In the genomic region with DNA sequence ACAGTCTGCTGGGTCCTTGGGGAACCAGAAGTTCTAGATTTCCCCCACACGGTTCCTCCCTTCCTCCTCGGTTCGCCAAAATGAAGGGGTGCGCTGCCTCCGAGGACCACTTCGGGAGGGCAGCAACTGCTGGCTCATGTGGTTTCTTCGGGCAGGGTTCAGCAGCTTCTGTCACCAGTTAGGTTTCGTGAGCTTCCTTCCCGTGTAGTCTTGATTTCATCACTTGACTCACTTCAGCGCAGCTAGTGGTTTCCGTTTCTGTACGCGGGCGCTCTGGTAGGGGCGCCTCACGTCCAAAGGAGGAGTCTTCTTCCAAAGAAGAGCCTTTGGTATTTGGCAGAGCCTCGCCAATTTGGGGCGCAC, we compare ENCODE assay signal across 8 cellular contexts. TPM values are rescaled to one million over a fixed set of nuclear protein-coding genes. Genes with fewer than 3 reads are reported as not detected.
DNase-seq lines count a peak whose midpoint lies in the region; ATAC-seq, FAIRE-seq and TF ChIP-seq lines count a peak whose summit lies in the region.

No MANE protein-coding gene starts in this region.

- TF ChIP-seq RAD21 in HepG2 (CRISPR knock-in tag; IDR thresholded peaks at IDR 0.05): no peak

- no peaks in the 10 kb centered on the region for H3K9me2 ChIP-seq in DOHH2 (replicated peaks; ENCODE audit: control insufficient read depth, low read length)

- no peak for TF ChIP-seq CTCF in DOHH2 (IDR thresholded peaks at IDR 0.05; ENCODE audit: low read depth, low read length, poor library complexity, severe bottlenecking)
- TF ChIP-seq CTCF in choroid plexus epithelial cell (conservative IDR thresholded peaks at IDR 0.05; ENCODE audit: low read depth, low read length): no peak
- TF ChIP-seq CTCF in HepG2 (CRISPR knock-in tag; IDR thresholded peaks at IDR 0.05): no peak

- no peak for FAIRE-seq in HepG2 (lab: Jason Lieb, UNC)

- H3K79me2 ChIP-seq in DOHH2 (ENCODE audit: control insufficient read depth, low read length) (no peaks in the 10 kb centered on the region), HepG2 (ENCODE audit: insufficient read depth, low read length) (no peaks in the 10 kb centered on the region)

- DNase-seq in UCSD-AML1 (lab: John Stamatoyannopoulos, UW; ENCODE audit: unreplicated experiment) (peak; percentile 46), choroid plexus epithelial cell (ENCODE audit: low read depth) (peak; percentile 55), HepG2 (ENCODE audit: low spot score) (no peak), putamen (ENCODE audit: low spot score) (no peak)
- peak; percentile 14 for DNase-seq in stimulated activated CD8-positive, alpha-beta memory T cell treated with anti-CD3 and anti-CD28 coated beads, Interleukin-12 subunit alpha, Interleukin-12 subunit beta, amount 100 ng/mL, for 1 hour (ENCODE audit: low read depth)

- in situ Hi-C loops in HepG2 (cut with HindIII; ENCODE audit: extremely low pct_ligation_motif_present, low pct_unique_long_range_greater_than_20kb): no loop called here

- H3K27me3 ChIP-seq in DOHH2 (ENCODE audit: control insufficient read depth, low read length) (peaks cover 17% of the 10 kb centered on the region), HUES48 (ENCODE audit: control insufficient read depth, insufficient read depth, low read length) (no peaks in the 10 kb centered on the region), HepG2 (ENCODE audit: control insufficient read depth in 1 of 2, insufficient read depth in 2 of 2, low read length in 2 of 2) (peaks cover 14 to 38% of the 10 kb centered on the region in 2 experiments; a peak in 4 of 5 replicates)

- no peak for TF ChIP-seq POLR2A in HepG2 (IDR thresholded peaks at IDR 0.05; ENCODE audit: insufficient read depth in 1 of 2, low read depth in 2 of 2, low read length in 2 of 2)

- intact Hi-C loops in HepG2 (cut with micrococcal nuclease; ENCODE audit: unreplicated experiment): no loop called here

- H3K36me3 ChIP-seq in DOHH2 (ENCODE audit: control insufficient read depth, low read length): no peaks in the 10 kb centered on the region
- H3K36me3 ChIP-seq in HUES48 (ENCODE audit: control insufficient read depth, insufficient read depth, low read length): peaks cover 20% of the 10 kb centered on the region; the same call in 1 of the 2 replicates
- H3K36me3 ChIP-seq in HepG2 (replicated peaks in 1 of 2; ENCODE audit: control insufficient read depth in 1 of 2, insufficient read depth in 2 of 2, low read length in 2 of 2): no peaks in the 10 kb centered on the region

- H3K4me3 ChIP-seq in DOHH2 (ENCODE audit: low read length) (peak overlapping the region; percentile 74), HUES48 (ENCODE audit: low read depth, low read length) (peak overlapping the region; percentile 84), choroid plexus epithelial cell (ENCODE audit: low read depth, low read length) (peak overlapping the region; percentile 57), HepG2 (replicated peaks in 1 of 3; ENCODE audit: insufficient read depth in 1 of 3, low read depth in 2 of 3, low read length in 3 of 3) (peak overlapping the region in 1 of 3 experiments; percentile 56; a peak in 2 of 6 replicates)

- H3K4me2 ChIP-seq in DOHH2 (ENCODE audit: low read length) (peak overlapping the region; percentile 73), HepG2 (ENCODE audit: low read depth, low read length) (peak overlapping the region; percentile 66)

- no peak overlapping the region for H2AFZ ChIP-seq in HepG2 (ENCODE audit: low read length)

- POLR2A ChIA-PET in HepG2 (lab: Yijun Ruan, JAX): no interaction called here

- H3K27ac ChIP-seq in DOHH2 (ENCODE audit: low read depth, low read length): no peak overlapping the region
- no peak overlapping the region for H3K27ac ChIP-seq in HUES48 (ENCODE audit: low read depth, low read length)
- no peak overlapping the region for H3K27ac ChIP-seq in HepG2 (ENCODE audit: extremely low read length, insufficient read depth, low read length)

- WGBS in HepG2 (ENCODE audit: low lambda C conversion rate): 70% methylated on average over 18 of the region's 18 CpGs

- H3K9ac ChIP-seq in HUES48 (ENCODE audit: low read depth, low read length) (peak overlapping the region; percentile 59), HepG2 (ENCODE audit: insufficient read depth, low read depth, low read length) (no peak overlapping the region)

- H3K9me3 ChIP-seq in DOHH2 (ENCODE audit: control insufficient read depth, insufficient read depth, low read length): no peaks in the 10 kb centered on the region
- H3K9me3 ChIP-seq in HUES48 (ENCODE audit: control insufficient read depth, insufficient read depth, low read length): no peaks in the 10 kb centered on the region
- no peaks in the 10 kb centered on the region for H3K9me3 ChIP-seq in HepG2 (ENCODE audit: low read length)

- peaks cover 5% of the 10 kb centered on the region; the same call in 1 of the 2 replicates for H3F3A ChIP-seq in DOHH2 (ENCODE audit: control insufficient read depth, insufficient read depth)

- ATAC-seq in GM21390 (IDR thresholded peaks at IDR 0.05; ENCODE audit: unreplicated experiment): peak; percentile 96
- ATAC-seq in HepG2: peak; percentile 48

- TF ChIP-seq EP300 in HepG2 (IDR thresholded peaks at IDR 0.05; ENCODE audit: low read depth in 2 of 2, low read length in 2 of 2) (no peak), HepG2 (CRISPR knock-in tag; IDR thresholded peaks at IDR 0.05; ENCODE audit: borderline replicate concordance) (no peak)

- no TSS peak for BruUV-seq in HepG2 (replicated peaks; lab: Mats Ljungman, UMichigan)

- no peaks in the 10 kb centered on the region for H4K20me1 ChIP-seq in DOHH2 (ENCODE audit: control insufficient read depth, insufficient read depth, low read depth, low read length)
- H4K20me1 ChIP-seq in HepG2 (ENCODE audit: insufficient read depth, low read length): no peaks in the 10 kb centered on the region

- CTCF ChIA-PET in HepG2 (lab: Yijun Ruan, JAX; ENCODE audit: low intra/inter-chr PET ratio, low total read pairs): no interaction called here

- peaks cover 19% of the 10 kb centered on the region for H3K4me1 ChIP-seq in DOHH2 (ENCODE audit: control insufficient read depth, low read length)
- peaks cover 68% of the 10 kb centered on the region for H3K4me1 ChIP-seq in HUES48 (ENCODE audit: control insufficient read depth, insufficient read depth, low read length)
- H3K4me1 ChIP-seq in HepG2 (ENCODE audit: insufficient read depth, low read length): 0 out of 2 replicates have a peak, but pooled peaks cover 12% of the 10 kb centered on the region

TF ChIP-seq in HepG2, 621 proteins besides CTCF, POLR2A, EP300 and RAD21 (continues in another document):
- TF ChIP-seq HNRNPLL (IDR thresholded peaks at IDR 0.05; ENCODE audit: low read depth, low read length, poor library complexity, severe bottlenecking) (no peak), ZSCAN20 (CRISPR knock-in tag; IDR thresholded peaks at IDR 0.05; ENCODE audit: borderline replicate concordance) (no peak)
- TF ChIP-seq, protein P1, sequence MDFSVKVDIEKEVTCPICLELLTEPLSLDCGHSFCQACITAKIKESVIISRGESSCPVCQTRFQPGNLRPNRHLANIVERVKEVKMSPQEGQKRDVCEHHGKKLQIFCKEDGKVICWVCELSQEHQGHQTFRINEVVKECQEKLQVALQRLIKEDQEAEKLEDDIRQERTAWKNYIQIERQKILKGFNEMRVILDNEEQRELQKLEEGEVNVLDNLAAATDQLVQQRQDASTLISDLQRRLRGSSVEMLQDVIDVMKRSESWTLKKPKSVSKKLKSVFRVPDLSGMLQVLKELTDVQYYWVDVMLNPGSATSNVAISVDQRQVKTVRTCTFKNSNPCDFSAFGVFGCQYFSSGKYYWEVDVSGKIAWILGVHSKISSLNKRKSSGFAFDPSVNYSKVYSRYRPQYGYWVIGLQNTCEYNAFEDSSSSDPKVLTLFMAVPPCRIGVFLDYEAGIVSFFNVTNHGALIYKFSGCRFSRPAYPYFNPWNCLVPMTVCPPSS (IDR thresholded peaks at IDR 0.05): no peak
- TF ChIP-seq, protein P2, sequence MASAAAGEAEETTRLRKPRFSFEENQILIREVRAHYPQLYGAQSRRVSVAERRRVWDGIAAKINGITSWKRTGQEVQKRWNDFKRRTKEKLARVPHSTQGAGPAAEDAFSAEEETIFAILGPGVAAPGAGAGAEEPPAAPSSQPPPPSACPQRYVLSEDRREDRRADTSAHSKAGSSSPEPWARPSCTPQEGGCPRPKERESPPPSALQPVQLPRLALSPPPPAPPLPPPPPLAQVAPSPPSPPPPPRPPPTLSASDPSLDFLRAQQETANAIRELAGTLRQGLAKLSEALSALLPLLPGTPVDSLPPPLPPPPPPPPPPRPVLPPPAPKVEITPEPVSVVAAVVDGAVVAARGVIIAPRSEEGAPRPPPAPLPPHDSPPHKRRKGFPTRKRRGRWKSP (CRISPR knock-in tag; IDR thresholded peaks at IDR 0.05): no peak

RNA-seq across cellular contexts. Expression of a gene that starts 0.5 kb away (rescaled TPM):
- total RNA-seq in HepG2 (2016; rRNA removed; fragmentation: Illumina TruSeq; extraction: Trizol): 0.29 TPM in 1 of 2 replicates, not detected in the other
- total RNA-seq in HepG2 (2016; cell fraction: cytosol; rRNA removed; fragmentation: Illumina TruSeq; extraction: Trizol; ENCODE audit: low read depth): not detected in 2 replicates
- total RNA-seq in HepG2 (2016; cell fraction: insoluble cytoplasmic fraction; rRNA removed; fragmentation: Illumina TruSeq; extraction: Trizol): 0.22 TPM in 1 of 2 replicates, not detected in the other
- total RNA-seq in HepG2 (2016; cell fraction: membrane; rRNA removed; fragmentation: Illumina TruSeq; extraction: Trizol): 0.06 TPM in 1 of 2 replicates, not detected in the other
- 0.28 and 0.65 TPM in 2 replicates for total RNA-seq in HepG2 (2016; cell fraction: nucleus; rRNA removed; fragmentation: Illumina TruSeq; extraction: Trizol)
- 0.27 and 0.30 TPM in 2 replicates for polyA plus RNA-seq in HepG2 (2011; rRNA removed)
- 0.06 TPM in 1 of 2 replicates, not detected in the other for polyA plus RNA-seq in HepG2 (2011; cell fraction: cytosol; rRNA removed)
- 0.72 and 0.99 TPM in 2 replicates for polyA plus RNA-seq in HepG2 (2011; cell fraction: nucleus; rRNA removed)
- polyA plus RNA-seq in HepG2 (2012): 0.55 and 1.2 TPM in 2 replicates
- not detected in 2 replicates for polyA plus RNA-seq in HepG2 (2016; cell fraction: cytosol; fragmentation: Illumina TruSeq; extraction: Trizol; ENCODE audit: low read depth)
- polyA plus RNA-seq in HepG2 (2016; cell fraction: insoluble cytoplasmic fraction; fragmentation: Illumina TruSeq; extraction: Trizol; ENCODE audit: low read depth): 0.16 TPM in 1 of 2 replicates, not detected in the other
- not detected in 2 replicates for polyA plus RNA-seq in HepG2 (2016; cell fraction: membrane; fragmentation: Illumina TruSeq; extraction: Trizol; ENCODE audit: low read depth)
- 0.92 and 1.8 TPM in 2 replicates for polyA plus RNA-seq in HepG2 (2016; cell fraction: nucleus; fragmentation: Illumina TruSeq; extraction: Trizol; ENCODE audit: insufficient read depth, low read depth)
- 0.04 TPM in 1 of 2 replicates, not detected in the other for polyA minus RNA-seq in HepG2 (2011; rRNA and poly(A)+ RNA removed; ENCODE audit: low replicate concordance)
- polyA minus RNA-seq in HepG2 (2011; cell fraction: cytosol; rRNA and poly(A)+ RNA removed): not detected in 2 replicates
- 0.39 and 2.0 TPM in 2 replicates for polyA minus RNA-seq in HepG2 (2011; cell fraction: nucleus; rRNA and poly(A)+ RNA removed)

Comparison
In these comparisons a context has a peak if more than half of its experiments do, and no peak if none do; other contexts are left out.
1. DNase-seq: peak in UCSD-AML1 (single experiment), choroid plexus epithelial cell (single experiment) and stimulated activated CD8-positive, alpha-beta memory T cell treated with anti-CD3 and anti-CD28 coated beads, Interleukin-12 subunit alpha, Interleukin-12 subunit beta, amount 100 ng/mL, for 1 hour (single experiment); none in HepG2 (single experiment) and putamen (single experiment).